In genomic region chr10:28157379-28157778, GRCh38 we compare ENCODE assay signal across 39 cellular contexts.
"Had no signal": no experiment of that assay in that cellular context is flagged by ENCODE, and none has a peak within 500 bp of the region (broad histone marks: within the 10 kb centered on the region; RNA-seq: fewer than 3 reads in every experiment).

No MANE protein-coding gene starts in this region.

- ATAC-seq: activated naive CD4-positive, alpha-beta T cell treated with anti-CD3 and anti-CD28 coated beads, Interleukin-2, amount 50 U/mL, for 72 hours; activated naive CD8-positive, alpha-beta T cell treated with anti-CD3 and anti-CD28 coated beads, Interleukin-2, amount 50 U/mL, for 24 hours; activated T-cell treated with anti-CD3 and anti-CD28 coated beads, Interleukin-2, amount 50 U/mL, for 4 hours; activated T-cell treated with anti-CD3 and anti-CD28 coated beads, Interleukin-2, amount 50 U/mL, for 72 hours; activated T-helper 17 cell treated with anti-CD3 and anti-CD28 coated beads, Interleukin-2, amount 50 U/mL, for 72 hours; body of pancreas had no signal

- H3K27me3 ChIP-seq: adrenal gland, ascending aorta, body of pancreas, brain microvascular endothelial cell, breast epithelium, cardiac muscle cell had no signal

- H3K4me1 Mint-ChIP-seq: activated naive CD4-positive, alpha-beta T cell treated with anti-CD3 and anti-CD28 coated beads, Interleukin-2, amount 10 ng/mL, durations not matched to agents 7 days and 5 days; activated T-helper 17 cell treated with anti-CD3 and anti-CD28 coated beads, Interleukin-2, amount 50 U/mL, for 72 hours; brain had no signal

- H3K27ac Mint-ChIP-seq: activated naive CD4-positive, alpha-beta T cell treated with anti-CD3 and anti-CD28 coated beads for 36 hours; activated naive CD4-positive, alpha-beta T cell treated with anti-CD3 and anti-CD28 coated beads, Interleukin-2, amount 10 ng/mL, durations not matched to agents 7 days and 5 days; activated naive CD4-positive, alpha-beta T cell treated with anti-CD3 and anti-CD28 coated beads, Interleukin-2, amount 50 U/mL, for 24 hours; activated naive CD4-positive, alpha-beta T cell treated with anti-CD3 and anti-CD28 coated beads, Interleukin-2, amount 50 U/mL, for 72 hours; activated naive CD8-positive, alpha-beta T cell; activated naive CD8-positive, alpha-beta T cell treated with anti-CD3 and anti-CD28 coated beads, Interleukin-2, amount 50 U/mL, for 24 hours; activated T-cell treated with anti-CD3 and anti-CD28 coated beads, Interleukin-2, amount 50 U/mL, for 24 hours; activated T-cell treated with anti-CD3 and anti-CD28 coated beads, Interleukin-2, amount 50 U/mL, for 72 hours; activated T-helper 1 cell treated with anti-CD3 and anti-CD28 coated beads, Interleukin-12 subunit alpha, Interleukin-12 subunit beta, Interleukin-2, Interleukin-4 antibody, amounts not matched to agents 30 ng/mL and 10 ng/mL and 1 ng/mL, durations not matched to agents 14 hours and 24 hours and 36 hours; activated T-helper 17 cell treated with anti-CD3 and anti-CD28 coated beads, Interleukin-2, amount 50 U/mL, for 72 hours; activated T-helper 2 cell treated with anti-CD3 and anti-CD28 coated beads, Interferon-gamma antibody, Interleukin-2, Interleukin-4, amounts not matched to agents 10 μg/mL and 5 μg/mL and 100 μg/mL, durations not matched to agents 14 hours and 24 hours and 36 hours; brain had no signal

- H3K9me3 Mint-ChIP-seq: activated naive CD4-positive, alpha-beta T cell treated with anti-CD3 and anti-CD28 coated beads, Interleukin-2, amount 50 U/mL, for 24 hours; activated naive CD4-positive, alpha-beta T cell treated with anti-CD3 and anti-CD28 coated beads, Interleukin-2, amount 50 U/mL, for 72 hours; activated T-cell treated with anti-CD3 and anti-CD28 coated beads, Interleukin-2, amount 50 U/mL, for 4 hours; activated T-cell treated with anti-CD3 and anti-CD28 coated beads, Interleukin-2, amount 50 U/mL, for 72 hours; activated T-helper 1 cell treated with anti-CD3 and anti-CD28 coated beads, Interleukin-12 subunit alpha, Interleukin-12 subunit beta, Interleukin-2, Interleukin-4 antibody, amounts not matched to agents 30 ng/mL and 10 ng/mL and 1 ng/mL, durations not matched to agents 14 hours and 24 hours and 36 hours; activated T-helper 17 cell treated with anti-CD3 and anti-CD28 coated beads, Interleukin-2, amount 50 U/mL, for 72 hours; activated T-helper 2 cell treated with anti-CD3 and anti-CD28 coated beads, Interferon-gamma antibody, Interleukin-2, Interleukin-4, amounts not matched to agents 10 μg/mL and 5 μg/mL and 100 μg/mL, durations not matched to agents 14 hours and 24 hours and 36 hours; central memory CD8-positive, alpha-beta T cell had no signal

- H3K4me1 ChIP-seq: adrenal gland, ascending aorta, body of pancreas, breast epithelium had no signal

- DNase-seq: activated effector memory CD4-positive, alpha-beta T cell treated with anti-CD3 and anti-CD28 coated beads, Interleukin-2, amount 50 U/mL, for 16 hours; activated effector memory CD4-positive, alpha-beta T cell treated with Interleukin-2 at 50 U/mL for 16 hours; activated gamma-delta T cell; activated gamma-delta T cell treated with Interleukin-2 at 50 U/mL for 16 hours; activated naive CD4-positive, alpha-beta T cell; activated naive CD4-positive, alpha-beta T cell treated with anti-CD3 and anti-CD28 coated beads for 36 hours; activated naive CD4-positive, alpha-beta T cell treated with anti-CD3 and anti-CD28 coated beads, Interleukin-2, amount 10 ng/mL, durations not matched to agents 7 days and 5 days; activated naive CD4-positive, alpha-beta T cell treated with anti-CD3 and anti-CD28 coated beads, Interleukin-2, amount 50 U/mL, for 16 hours; activated naive CD4-positive, alpha-beta T cell treated with Interleukin-2 at 50 U/mL for 16 hours; activated naive CD8-positive, alpha-beta T cell treated with anti-CD3 and anti-CD28 coated beads for 36 hours; activated naive CD8-positive, alpha-beta T cell treated with anti-CD3 and anti-CD28 coated beads, Interleukin-2, amount 10 ng/mL, durations not matched to agents 7 days and 5 days; activated naive CD8-positive, alpha-beta T cell treated with anti-CD3 and anti-CD28 coated beads, Interleukin-2, amount 50 U/mL, for 24 hours; activated T-cell treated with anti-CD3 and anti-CD28 coated beads for 4 hours; activated T-cell treated with anti-CD3 and anti-CD28 coated beads, Interleukin-2, amount 50 U/mL, for 1 hour; activated T-cell treated with anti-CD3 and anti-CD28 coated beads, Interleukin-2, amount 50 U/mL, for 24 hours; activated T-cell treated with anti-CD3 and anti-CD28 coated beads, Interleukin-2, amount 50 U/mL, for 4 hours; activated T-cell treated with anti-CD3 and anti-CD28 coated beads, Interleukin-2, amount 50 U/mL, for 48 hours; activated T-cell treated with anti-CD3 and anti-CD28 coated beads, Interleukin-2, amount 50 U/mL, for 72 hours; adrenal gland; amniotic stem cell; amygdala; anterior cingulate cortex; aorta; body of pancreas; brain microvascular endothelial cell; caudate nucleus; central memory CD4-positive, alpha-beta T cell; cerebellar nuclear complex had no signal

- H3K4me3 Mint-ChIP-seq: activated naive CD4-positive, alpha-beta T cell treated with anti-CD3 and anti-CD28 coated beads for 36 hours; activated naive CD4-positive, alpha-beta T cell treated with anti-CD3 and anti-CD28 coated beads, Interleukin-2, amount 10 ng/mL, durations not matched to agents 7 days and 5 days; activated naive CD4-positive, alpha-beta T cell treated with anti-CD3 and anti-CD28 coated beads, Interleukin-2, amount 50 U/mL, for 24 hours; activated naive CD8-positive, alpha-beta T cell; activated naive CD8-positive, alpha-beta T cell treated with anti-CD3 and anti-CD28 coated beads for 36 hours; activated naive CD8-positive, alpha-beta T cell treated with anti-CD3 and anti-CD28 coated beads, Interleukin-2, amount 10 ng/mL, durations not matched to agents 7 days and 5 days; activated naive CD8-positive, alpha-beta T cell treated with anti-CD3 and anti-CD28 coated beads, Interleukin-2, amount 50 U/mL, for 24 hours; activated T-cell treated with anti-CD3 and anti-CD28 coated beads, Interleukin-2, amount 50 U/mL, for 24 hours; activated T-cell treated with anti-CD3 and anti-CD28 coated beads, Interleukin-2, amount 50 U/mL, for 4 hours; activated T-cell treated with anti-CD3 and anti-CD28 coated beads, Interleukin-2, amount 50 U/mL, for 72 hours; activated T-helper 1 cell treated with anti-CD3 and anti-CD28 coated beads, Interleukin-12 subunit alpha, Interleukin-12 subunit beta, Interleukin-2, Interleukin-4 antibody, amounts not matched to agents 30 ng/mL and 10 ng/mL and 1 ng/mL, durations not matched to agents 14 hours and 24 hours and 36 hours; activated T-helper 17 cell treated with anti-CD3 and anti-CD28 coated beads, Interleukin-2, amount 50 U/mL, for 72 hours; brain; central memory CD8-positive, alpha-beta T cell had no signal

- H3K4me3 ChIP-seq: adrenal gland, ascending aorta, body of pancreas, breast epithelium, cardiac muscle cell had no signal

- H3K36me3 Mint-ChIP-seq: brain had no signal

- H3K27ac ChIP-seq: adrenal gland, ascending aorta, body of pancreas, brain microvascular endothelial cell, breast epithelium, cardiac muscle cell had no signal

- H3K27me3 Mint-ChIP-seq: activated naive CD4-positive, alpha-beta T cell treated with anti-CD3 and anti-CD28 coated beads, Interleukin-2, amount 10 ng/mL, durations not matched to agents 7 days and 5 days; activated naive CD4-positive, alpha-beta T cell treated with anti-CD3 and anti-CD28 coated beads, Interleukin-2, amount 50 U/mL, for 24 hours; activated naive CD8-positive, alpha-beta T cell; activated naive CD8-positive, alpha-beta T cell treated with anti-CD3 and anti-CD28 coated beads for 36 hours; activated naive CD8-positive, alpha-beta T cell treated with anti-CD3 and anti-CD28 coated beads, Interleukin-2, amount 10 ng/mL, durations not matched to agents 7 days and 5 days; activated naive CD8-positive, alpha-beta T cell treated with anti-CD3 and anti-CD28 coated beads, Interleukin-2, amount 50 U/mL, for 24 hours; activated T-cell treated with anti-CD3 and anti-CD28 coated beads, Interleukin-2, amount 50 U/mL, for 24 hours; activated T-helper 17 cell treated with anti-CD3 and anti-CD28 coated beads, Interleukin-2, amount 50 U/mL, for 72 hours; brain; central memory CD8-positive, alpha-beta T cell had no signal

- H3K36me3 ChIP-seq: adrenal gland, ascending aorta, brain microvascular endothelial cell, breast epithelium, cardiac muscle cell had no signal

- H3K9me3 ChIP-seq: adrenal gland, body of pancreas, breast epithelium had no signal
